In the genomic region with DNA sequence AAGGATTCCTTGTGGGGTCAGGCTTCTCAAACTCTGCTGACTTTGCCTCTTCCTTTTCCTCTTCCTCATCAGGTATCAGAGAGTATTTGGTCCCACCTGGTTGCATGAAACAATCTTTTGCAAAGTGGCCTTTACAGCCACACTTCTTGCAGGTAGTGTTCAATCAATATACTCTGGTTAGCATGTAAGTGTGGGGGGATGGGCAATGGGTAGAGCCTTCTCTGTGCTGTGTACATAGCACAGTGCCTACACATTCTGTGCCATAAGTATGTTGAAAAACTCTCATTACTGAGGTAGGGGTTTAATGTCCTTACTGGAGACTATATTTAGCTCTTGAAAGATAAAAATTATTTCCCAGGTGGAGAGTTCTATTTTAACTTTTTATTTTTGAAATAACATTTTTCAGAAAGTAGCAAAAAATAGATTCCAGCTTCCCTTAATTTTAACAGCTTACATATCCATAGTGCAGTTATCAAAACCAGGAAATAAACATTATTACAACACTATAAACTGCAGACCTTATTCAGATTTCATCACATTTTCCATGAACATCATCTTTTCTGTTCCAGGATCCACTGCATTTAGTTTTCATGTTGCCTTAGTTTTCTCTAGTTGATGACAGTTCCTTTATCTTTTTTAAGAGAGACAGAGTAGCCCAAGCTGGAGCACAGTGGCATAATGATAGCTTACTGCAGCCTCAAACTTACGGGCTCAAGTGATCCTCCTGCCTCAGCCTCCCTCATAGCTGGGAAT, we compare ENCODE assay signal across 23 cellular contexts. TPM values are rescaled to one million over a fixed set of nuclear protein-coding genes. Genes with fewer than 3 reads are reported as not detected.
DNase-seq lines count a peak whose midpoint lies in the region; ATAC-seq and TF ChIP-seq lines count a peak whose summit lies in the region.
"Had no signal": no experiment of that assay in that cellular context is flagged by ENCODE, and none has a peak within 500 bp of the region (broad histone marks: within the 10 kb centered on the region; RNA-seq: fewer than 3 reads in every experiment).

No MANE protein-coding gene starts in this region.

- H2BK12ac ChIP-seq in trophoblast cell (ENCODE audit: low read length): no peak overlapping the region

- H3K27me3 ChIP-seq in colonic mucosa (no peaks in the 10 kb centered on the region), trophoblast cell (ENCODE audit: insufficient read depth, low read length) (no peaks in the 10 kb centered on the region), SJCRH30 (no peaks in the 10 kb centered on the region)
- H3K27me3 ChIP-seq: gastrocnemius medialis, SJSA1, upper lobe of right lung had no signal

- H2BK120ac ChIP-seq in trophoblast cell (ENCODE audit: insufficient read depth, low read length, poor library complexity): no peak overlapping the region

- no peak overlapping the region for H2AFZ ChIP-seq in trophoblast cell (ENCODE audit: insufficient read depth, low read length, poor library complexity)

- ATAC-seq in stimulated activated naive CD8-positive, alpha-beta T cell treated with anti-CD3 and anti-CD28 coated beads, Interleukin-15, amount 100 ng/mL, for 72 hours: no peak
- ATAC-seq: esophagus mucosa, gastrocnemius medialis had no signal

- CTCF ChIA-PET in activated CD4-positive, alpha-beta T cell treated with anti-CD3 and anti-CD28 coated beads, Interleukin-2, amount 10 ng/mL, durations not matched to agents 7 days and 5 days (lab: Charles Lee): interaction anchor here (0.6 to 1.5 kb wide), 4 partner anchors 17 to 92 kb away, joined by 3 to 8 read pairs (median 5); no protein-coding TSS in a partner anchor

- H3K27me3 Mint-ChIP-seq in stimulated activated naive CD8-positive, alpha-beta T cell treated with anti-CD3 and anti-CD28 coated beads, Interleukin-15, Interleukin-2, amounts not matched to agents 100 ng/mL and 50 ng/mL, for 24 hours: no peaks in the 10 kb centered on the region
- H3K27me3 Mint-ChIP-seq in stimulated activated naive CD8-positive, alpha-beta T cell treated with anti-CD3 and anti-CD28 coated beads, Interleukin-15, amount 100 ng/mL, for 72 hours: no peaks in the 10 kb centered on the region
- H3K27me3 Mint-ChIP-seq in endothelial cell (ENCODE audit: unreplicated experiment): no peaks in the 10 kb centered on the region
- no peaks in the 10 kb centered on the region for H3K27me3 Mint-ChIP-seq in activated CD4-positive, alpha-beta T cell treated with anti-CD3 and anti-CD28 coated beads, Interleukin-2, amount 10 ng/mL, durations not matched to agents 7 days and 5 days

- no peak overlapping the region for H3K4me2 ChIP-seq in trophoblast cell (ENCODE audit: low read length)

- no peaks in the 10 kb centered on the region for H3K79me1 ChIP-seq in trophoblast cell (ENCODE audit: low read length)

- H3K27ac ChIP-seq in colonic mucosa (peak overlapping the region; percentile 8), trophoblast cell (ENCODE audit: low read depth, low read length) (no peak overlapping the region), SJCRH30 (no peak overlapping the region)
- H3K27ac ChIP-seq: gastrocnemius medialis, SJSA1, upper lobe of right lung, VCaP had no signal

- H3K27ac Mint-ChIP-seq in stimulated activated naive CD8-positive, alpha-beta T cell treated with anti-CD3 and anti-CD28 coated beads, Interleukin-15, Interleukin-2, amounts not matched to agents 100 ng/mL and 50 ng/mL, for 24 hours: peak overlapping the region; percentile 61
- peak overlapping the region in 1 of 2 donors; percentile 47 for H3K27ac Mint-ChIP-seq in stimulated activated naive CD8-positive, alpha-beta T cell treated with anti-CD3 and anti-CD28 coated beads, Interleukin-15, amount 100 ng/mL, for 72 hours
- H3K27ac Mint-ChIP-seq in endothelial cell (ENCODE audit: unreplicated experiment): no peak overlapping the region
- no peak overlapping the region for H3K27ac Mint-ChIP-seq in activated CD4-positive, alpha-beta T cell treated with anti-CD3 and anti-CD28 coated beads, Interleukin-2, amount 10 ng/mL, durations not matched to agents 7 days and 5 days

- WGBS in trophoblast cell (ENCODE audit: extremely low coverage, insufficient coverage, insufficient read length): no CpG with 5 or more reads among the region's 1 CpG

- intact Hi-C loops in colonic mucosa (cut with DNase I): loop anchor here (5.0 kb wide), 4 partner anchors 98 to 363 kb away; no protein-coding TSS in a partner anchor

- no peak overlapping the region for H3K14ac ChIP-seq in trophoblast cell (ENCODE audit: low read length)

- no peaks in the 10 kb centered on the region for H3K4me1 ChIP-seq in colonic mucosa
- no peaks in the 10 kb centered on the region for H3K4me1 ChIP-seq in trophoblast cell (ENCODE audit: control insufficient read depth in 1 of 2, insufficient read depth in 2 of 2, low read length in 2 of 2)
- no peaks in the 10 kb centered on the region for H3K4me1 ChIP-seq in SJCRH30

- H3K4me3 ChIP-seq in colonic mucosa (no peak overlapping the region), trophoblast cell (ENCODE audit: low read depth, low read length) (no peak overlapping the region), SJCRH30 (no peak overlapping the region)
- H3K4me3 ChIP-seq: gastrocnemius medialis, SJSA1, skin epidermis, upper lobe of right lung had no signal

- peaks cover 20% of the 10 kb centered on the region for H3K4me1 Mint-ChIP-seq in stimulated activated naive CD8-positive, alpha-beta T cell treated with anti-CD3 and anti-CD28 coated beads, Interleukin-15, Interleukin-2, amounts not matched to agents 100 ng/mL and 50 ng/mL, for 24 hours (ENCODE audit: low read depth)
- peaks cover 23% of the 10 kb centered on the region for H3K4me1 Mint-ChIP-seq in stimulated activated naive CD8-positive, alpha-beta T cell treated with anti-CD3 and anti-CD28 coated beads, Interleukin-15, amount 100 ng/mL, for 72 hours
- H3K4me1 Mint-ChIP-seq in endothelial cell (ENCODE audit: unreplicated experiment): peaks cover 29% of the 10 kb centered on the region
- H3K4me1 Mint-ChIP-seq in activated CD4-positive, alpha-beta T cell treated with anti-CD3 and anti-CD28 coated beads, Interleukin-2, amount 10 ng/mL, durations not matched to agents 7 days and 5 days: peaks cover 19% of the 10 kb centered on the region

- no peak for TF ChIP-seq CTCF in colonic mucosa (IDR thresholded peaks at IDR 0.05)
- no peak for TF ChIP-seq CTCF in endothelial cell (IDR thresholded peaks at IDR 0.05; ENCODE audit: unreplicated experiment)

- H3K36me3 ChIP-seq in colonic mucosa (no peaks in the 10 kb centered on the region), trophoblast cell (ENCODE audit: control insufficient read depth in 1 of 2, insufficient read depth in 2 of 2, low read length in 2 of 2) (peaks cover 11 to 12% of the 10 kb centered on the region in 2 experiments), SJCRH30 (peaks cover 13% of the 10 kb centered on the region; the same call in 1 of the 2 replicates)

- POLR2A ChIA-PET in activated CD4-positive, alpha-beta T cell treated with anti-CD3 and anti-CD28 coated beads, Interleukin-2, amount 10 ng/mL, durations not matched to agents 7 days and 5 days (lab: Charles Lee): no interaction called here

- H3K18ac ChIP-seq in trophoblast cell (ENCODE audit: low read length): no peak overlapping the region

- no peak overlapping the region for H2AK5ac ChIP-seq in trophoblast cell (ENCODE audit: low read length)

- no peak overlapping the region for H3K4me3 Mint-ChIP-seq in stimulated activated naive CD8-positive, alpha-beta T cell treated with anti-CD3 and anti-CD28 coated beads, Interleukin-15, Interleukin-2, amounts not matched to agents 100 ng/mL and 50 ng/mL, for 24 hours
- no peak overlapping the region for H3K4me3 Mint-ChIP-seq in stimulated activated naive CD8-positive, alpha-beta T cell treated with anti-CD3 and anti-CD28 coated beads, Interleukin-15, amount 100 ng/mL, for 72 hours
- H3K4me3 Mint-ChIP-seq in endothelial cell (ENCODE audit: unreplicated experiment): no peak overlapping the region
- no peak overlapping the region for H3K4me3 Mint-ChIP-seq in activated CD4-positive, alpha-beta T cell treated with anti-CD3 and anti-CD28 coated beads, Interleukin-2, amount 10 ng/mL, durations not matched to agents 7 days and 5 days

- no peak overlapping the region for H4K8ac ChIP-seq in trophoblast cell (ENCODE audit: low read depth, low read length)

- H3K4ac ChIP-seq in trophoblast cell (ENCODE audit: low read depth, low read length): no peak overlapping the region

- H2BK5ac ChIP-seq in trophoblast cell (ENCODE audit: low read depth, low read length, poor library complexity): no peak overlapping the region

- H4K91ac ChIP-seq in trophoblast cell (ENCODE audit: low read depth, low read length): no peak overlapping the region

- no peak overlapping the region for H3K9ac ChIP-seq in colonic mucosa (ENCODE audit: low read depth in 2 of 2, low read length in 2 of 2)
- peak overlapping the region; percentile 19 for H3K9ac ChIP-seq in trophoblast cell (ENCODE audit: low read length)

- H3K23ac ChIP-seq in trophoblast cell (ENCODE audit: low read length): no peak overlapping the region

- H3K9me3 ChIP-seq in colonic mucosa (no peaks in the 10 kb centered on the region), trophoblast cell (ENCODE audit: insufficient read depth, low read depth, low read length) (no peaks in the 10 kb centered on the region), SJCRH30 (replicated peaks) (no peaks in the 10 kb centered on the region)
- H3K9me3 ChIP-seq: gastrocnemius medialis, SJSA1, upper lobe of right lung had no signal

- no peak for DNase-seq in stimulated activated naive CD8-positive, alpha-beta T cell treated with anti-CD3 and anti-CD28 coated beads, Interleukin-15, amount 100 ng/mL, for 72 hours
- DNase-seq in colonic mucosa (no peak), trophoblast cell (no peak), endothelial cell (ENCODE audit: low spot score) (no peak), SJCRH30 (no peak)
- DNase-seq in activated CD4-positive, alpha-beta T cell treated with anti-CD3 and anti-CD28 coated beads, Interleukin-2, amount 10 ng/mL, durations not matched to agents 7 days and 5 days: no peak
- DNase-seq: activated CD8-positive, alpha-beta memory T cell treated with anti-CD3 and anti-CD28 coated beads, Interleukin-2, amount 50 U/mL, for 4 hours; activated naive CD4-positive, alpha-beta T cell; C1 segment of cervical spinal cord; effector memory CD4-positive, alpha-beta T cell; gastrocnemius medialis; islet precursor cell; NCI-H1417 treated with DMSO at 0.1 percent for 48 hours; NCI-H510A treated with DMSO at 0.1 percent for 48 hours; stimulated activated CD4-positive, alpha-beta T cell treated with anti-CD3 and anti-CD28 coated beads, Interleukin-2, amount 100 ng/mL, for 24 hours; stimulated activated naive CD4-positive, alpha-beta T cell; T-helper 1 cell; upper lobe of right lung had no signal

- H3K9me3 Mint-ChIP-seq in stimulated activated naive CD8-positive, alpha-beta T cell treated with anti-CD3 and anti-CD28 coated beads, Interleukin-15, Interleukin-2, amounts not matched to agents 100 ng/mL and 50 ng/mL, for 24 hours: no peaks in the 10 kb centered on the region
- H3K9me3 Mint-ChIP-seq in stimulated activated naive CD8-positive, alpha-beta T cell treated with anti-CD3 and anti-CD28 coated beads, Interleukin-15, amount 100 ng/mL, for 72 hours: no peaks in the 10 kb centered on the region
- H3K9me3 Mint-ChIP-seq in endothelial cell (ENCODE audit: unreplicated experiment): no peaks in the 10 kb centered on the region
- H3K9me3 Mint-ChIP-seq in activated CD4-positive, alpha-beta T cell treated with anti-CD3 and anti-CD28 coated beads, Interleukin-2, amount 10 ng/mL, durations not matched to agents 7 days and 5 days: no peaks in the 10 kb centered on the region

- peaks cover 46% of the 10 kb centered on the region for H3K36me3 Mint-ChIP-seq in stimulated activated naive CD8-positive, alpha-beta T cell treated with anti-CD3 and anti-CD28 coated beads, Interleukin-15, Interleukin-2, amounts not matched to agents 100 ng/mL and 50 ng/mL, for 24 hours (ENCODE audit: low read depth)
- peaks cover 5% of the 10 kb centered on the region for H3K36me3 Mint-ChIP-seq in endothelial cell (ENCODE audit: low read depth, unreplicated experiment)
- H3K36me3 Mint-ChIP-seq in activated CD4-positive, alpha-beta T cell treated with anti-CD3 and anti-CD28 coated beads, Interleukin-2, amount 10 ng/mL, durations not matched to agents 7 days and 5 days (ENCODE audit: low read depth): peaks cover 25% of the 10 kb centered on the region

- H3K79me2 ChIP-seq in trophoblast cell (ENCODE audit: control insufficient read depth, insufficient read depth, low read length, poor library complexity): no peaks in the 10 kb centered on the region

- no peak overlapping the region for H4K12ac ChIP-seq in trophoblast cell (ENCODE audit: low read depth, low read length)

RNA-seq across cellular contexts. Expression of gene TTC1, which starts 15.1 kb away (rescaled TPM):
- 10 to 100 TPM; 41.1 to 46.4 TPM for total RNA-seq in colonic mucosa
- polyA plus RNA-seq in trophoblast cell (2013): 61.8 and 63.9 TPM in 2 replicates
- 49.8 TPM for total RNA-seq in endothelial cell (ENCODE audit: unreplicated experiment)
- 55.6 and 59.8 TPM in 2 replicates for total RNA-seq in SJCRH30 (2014; rRNA removed; shearing (Covaris generic))
- total RNA-seq in activated CD4-positive, alpha-beta T cell treated with anti-CD3 and anti-CD28 coated beads, Interleukin-2, amount 10 ng/mL, durations not matched to agents 7 days and 5 days: 10 to 100 TPM; 46.9 to 57.2 TPM
